33 cellular contexts compared by ENCODE assay signal in genomic region chr12:64056741-64057140, GRCh38.
"Had no signal": no experiment of that assay in that cellular context is flagged by ENCODE, and none has a peak within 500 bp of the region (broad histone marks: within the 10 kb centered on the region; RNA-seq: fewer than 3 reads in every experiment).

No MANE protein-coding gene starts in this region.

- H3K9me3 ChIP-seq: SJSA1 had no signal

- H3K4me1 Mint-ChIP-seq: activated B cell treated with CpG ODN at 0.5 μM for 24 hours; activated naive CD4-positive, alpha-beta T cell treated with anti-CD3 and anti-CD28 coated beads, Interleukin-2, amount 10 ng/mL, durations not matched to agents 7 days and 5 days; activated naive CD8-positive, alpha-beta T cell treated with anti-CD3 and anti-CD28 coated beads, Interleukin-2, amount 50 U/mL, for 24 hours had no signal

- H3K4me1 ChIP-seq: SJSA1 had no signal

- ATAC-seq: activated naive CD8-positive, alpha-beta T cell treated with anti-CD3 and anti-CD28 coated beads, Interleukin-2, amount 50 U/mL, for 24 hours; activated T-cell treated with anti-CD3 and anti-CD28 coated beads, Interleukin-2, amount 50 U/mL, for 4 hours; Panc1 had no signal

- H3K9me3 Mint-ChIP-seq: activated B cell treated with CpG ODN at 0.5 μM for 24 hours; activated CD4-positive, alpha-beta memory T cell treated with anti-CD3 and anti-CD28 coated beads for 36 hours; activated naive CD4-positive, alpha-beta T cell treated with anti-CD3 and anti-CD28 coated beads, Interleukin-2, amount 10 ng/mL, durations not matched to agents 7 days and 5 days; activated T-cell treated with anti-CD3 and anti-CD28 coated beads, Interleukin-2, amount 50 U/mL, for 4 hours; T-helper 1 cell treated with Interleukin-12 subunit alpha and Interleukin-12 subunit beta and Interleukin-4 antibody, amounts not matched to agents 30 μg/mL and 1 μg/mL, for 36 hours; T-helper 2 cell treated with Interferon-gamma antibody and Interleukin-4, amounts not matched to agents 5 μg/mL and 100 μg/mL, for 36 hours had no signal

- H3K27me3 Mint-ChIP-seq: activated B cell treated with CpG ODN at 0.5 μM for 24 hours had no signal

- H3K27ac Mint-ChIP-seq: activated B cell treated with CpG ODN at 0.5 μM for 24 hours; activated CD4-positive, alpha-beta memory T cell treated with anti-CD3 and anti-CD28 coated beads for 36 hours; activated naive CD4-positive, alpha-beta T cell treated with anti-CD3 and anti-CD28 coated beads, Interleukin-2, amount 10 ng/mL, durations not matched to agents 7 days and 5 days; activated naive CD8-positive, alpha-beta T cell; activated naive CD8-positive, alpha-beta T cell treated with anti-CD3 and anti-CD28 coated beads, Interleukin-2, amount 50 U/mL, for 24 hours; T-helper 1 cell treated with Interleukin-12 subunit alpha and Interleukin-12 subunit beta and Interleukin-4 antibody, amounts not matched to agents 30 μg/mL and 1 μg/mL, for 36 hours; T-helper 2 cell treated with Interferon-gamma antibody and Interleukin-4, amounts not matched to agents 5 μg/mL and 100 μg/mL, for 36 hours had no signal

- DNase-seq: activated B cell treated with CpG ODN at 0.5 μM for 24 hours; activated CD4-positive, alpha-beta memory T cell treated with anti-CD3 and anti-CD28 coated beads for 36 hours; activated CD4-positive, alpha-beta T cell treated with anti-CD3 and anti-CD28 coated beads for 4 hours; activated CD4-positive, alpha-beta T cell treated with anti-CD3 and anti-CD28 coated beads, Interleukin-2, amount 50 U/mL, for 1 hour; activated CD4-positive, CD25-positive, alpha-beta regulatory T cell treated with anti-CD3 and anti-CD28 coated beads, Interleukin-2, amount 50 U/mL, for 72 hours; activated CD8-positive, alpha-beta memory T cell treated with anti-CD3 and anti-CD28 coated beads, Interleukin-2, amount 50 U/mL, for 4 hours; activated effector memory CD4-positive, alpha-beta T cell treated with Interleukin-2 at 50 U/mL for 16 hours; activated naive CD4-positive, alpha-beta T cell treated with anti-CD3 and anti-CD28 coated beads, Interleukin-2, amount 10 ng/mL, durations not matched to agents 7 days and 5 days; activated naive CD8-positive, alpha-beta T cell treated with anti-CD3 and anti-CD28 coated beads, Interleukin-2, amount 50 U/mL, for 24 hours; activated T-cell treated with anti-CD3 and anti-CD28 coated beads for 4 hours; activated T-cell treated with anti-CD3 and anti-CD28 coated beads, Interleukin-2, amount 50 U/mL, for 4 hours; aorta; Karpas-422; KBM-7; MG63; NCI-H1048; NCI-H1105 treated with DMSO at 0.1 percent for 48 hours; NCI-H1436; NCI-H187; NCI-H2029 treated with DMSO at 0.1 percent for 48 hours; NCI-H2107; NCI-H2171; NCI-H510A; NCI-H526; NCI-H774; SHP77 treated with DMSO at 0.1 percent for 48 hours had no signal

- H3K27me3 ChIP-seq: MG63, SJSA1 had no signal

- H3K4me3 Mint-ChIP-seq: activated B cell treated with CpG ODN at 0.5 μM for 24 hours; activated CD4-positive, alpha-beta memory T cell treated with anti-CD3 and anti-CD28 coated beads for 36 hours; activated naive CD4-positive, alpha-beta T cell treated with anti-CD3 and anti-CD28 coated beads, Interleukin-2, amount 10 ng/mL, durations not matched to agents 7 days and 5 days; activated naive CD8-positive, alpha-beta T cell; activated naive CD8-positive, alpha-beta T cell treated with anti-CD3 and anti-CD28 coated beads, Interleukin-2, amount 50 U/mL, for 24 hours; activated T-cell treated with anti-CD3 and anti-CD28 coated beads, Interleukin-2, amount 50 U/mL, for 4 hours; T-helper 1 cell treated with Interleukin-12 subunit alpha and Interleukin-12 subunit beta and Interleukin-4 antibody, amounts not matched to agents 30 μg/mL and 1 μg/mL, for 36 hours; T-helper 2 cell treated with Interferon-gamma antibody and Interleukin-4, amounts not matched to agents 5 μg/mL and 100 μg/mL, for 36 hours had no signal

- H3K36me3 Mint-ChIP-seq: activated CD4-positive, alpha-beta memory T cell treated with anti-CD3 and anti-CD28 coated beads for 36 hours; activated naive CD4-positive, alpha-beta T cell treated with anti-CD3 and anti-CD28 coated beads, Interleukin-2, amount 10 ng/mL, durations not matched to agents 7 days and 5 days; activated naive CD8-positive, alpha-beta T cell had no signal

- H3K4me3 ChIP-seq: coronary artery, MG63, SJSA1 had no signal

- H3K27ac ChIP-seq: coronary artery, SJSA1, VCaP had no signal
